Comparison of ENCODE assay signal across 18 cellular contexts in genomic region chr1:50917128-50917795, GRCh38. TPM values are rescaled to one million over a fixed set of nuclear protein-coding genes. Genes with fewer than 3 reads are reported as not detected.
DNase-seq lines count a peak whose midpoint lies in the region; ATAC-seq and TF ChIP-seq lines count a peak whose summit lies in the region.
"Had no signal": no experiment of that assay in that cellular context is flagged by ENCODE, and none has a peak within 500 bp of the region (broad histone marks: within the 10 kb centered on the region; RNA-seq: fewer than 3 reads in every experiment).

No MANE protein-coding gene starts in this region.

- no peaks in the 10 kb centered on the region for H3K9me2 ChIP-seq in SU-DHL-6 (replicated peaks; ENCODE audit: insufficient read depth, low read length)

- TF ChIP-seq CTCF in SU-DHL-6 (IDR thresholded peaks at IDR 0.05; ENCODE audit: insufficient read depth, low read length, poor library complexity, severe bottlenecking): no peak

- H3K9me3 ChIP-seq in CD4-positive, CD25-positive, alpha-beta regulatory T cell (ENCODE audit: control insufficient read depth in 2 of 2, low read length in 2 of 2): no peaks in the 10 kb centered on the region
- 0 out of 2 replicates have a peak, but pooled peaks cover 6% of the 10 kb centered on the region for H3K9me3 ChIP-seq in SU-DHL-6 (ENCODE audit: insufficient read depth, low read length)
- H3K9me3 ChIP-seq: Peyer's patch had no signal

- no peaks in the 10 kb centered on the region for H3K27me3 Mint-ChIP-seq in CD4-positive, CD25-positive, alpha-beta regulatory T cell

- DNase-seq in CD4-positive, CD25-positive, alpha-beta regulatory T cell: no peak
- DNase-seq in OCI-M1 (lab: John Stamatoyannopoulos, UW): no peak
- no peak for DNase-seq in stimulated activated CD4-positive, alpha-beta T cell treated with anti-CD3 and anti-CD28 coated beads, Interleukin-2, amount 100 ng/mL, for 48 hours
- DNase-seq in C1 segment of cervical spinal cord (lab: John Stamatoyannopoulos, UW): no peak
- no peak for DNase-seq in superior temporal gyrus (ENCODE audit: extremely low spot score)
- DNase-seq: activated effector memory CD4-positive, alpha-beta T cell treated with Interleukin-2 at 50 U/mL for 16 hours; DMS 273 treated with DMSO at 0.1 percent for 48 hours; erythroblast; mammary epithelial cell; NCI-H1436 treated with DMSO at 0.1 percent for 48 hours; Peyer's patch; stimulated activated CD4-positive, alpha-beta T cell treated with anti-CD3 and anti-CD28 coated beads, Interleukin-1b, Interleukin-23, amount 100 ng/mL, for 48 hours; WERI-Rb-1 had no signal

- H3K27ac ChIP-seq in CD4-positive, CD25-positive, alpha-beta regulatory T cell (ENCODE audit: insufficient read depth, low read length, poor library complexity, severe bottlenecking): no peak overlapping the region
- H3K27ac ChIP-seq in SU-DHL-6 (ENCODE audit: low read depth, low read length): no peak overlapping the region
- H3K27ac ChIP-seq: coronary artery, KMS-11, Peyer's patch, WERI-Rb-1 had no signal

- peaks cover 23 to 39% (median 28%) of the 10 kb centered on the region in 4 donors for H3K4me1 Mint-ChIP-seq in CD4-positive, CD25-positive, alpha-beta regulatory T cell

- H3K4me3 Mint-ChIP-seq in CD4-positive, CD25-positive, alpha-beta regulatory T cell: no peak overlapping the region

- H2AFZ ChIP-seq in SU-DHL-6 (ENCODE audit: low read depth, low read length, severe bottlenecking): no peak overlapping the region

- no peak overlapping the region for H3K4me3 ChIP-seq in CD4-positive, CD25-positive, alpha-beta regulatory T cell (ENCODE audit: low read depth, low read length)
- no peak overlapping the region for H3K4me3 ChIP-seq in SU-DHL-6 (ENCODE audit: insufficient read depth, low read length, poor library complexity, severe bottlenecking)
- H3K4me3 ChIP-seq: coronary artery, Peyer's patch had no signal

- ATAC-seq in CD4-positive, CD25-positive, alpha-beta regulatory T cell (ENCODE audit: low read depth in 2 of 2): no peak
- ATAC-seq in GM18519 (IDR thresholded peaks at IDR 0.05; ENCODE audit: low FRiP score, unreplicated experiment) (peak; percentile 70), HG02870 (IDR thresholded peaks at IDR 0.05; ENCODE audit: unreplicated experiment) (peak; percentile 74)

- H3K9me3 Mint-ChIP-seq in CD4-positive, CD25-positive, alpha-beta regulatory T cell: peaks cover 0 to 1% (median 0%) of the 10 kb centered on the region in 7 donors

- H3K36me3 Mint-ChIP-seq in CD4-positive, CD25-positive, alpha-beta regulatory T cell: peaks cover 3% of the 10 kb centered on the region

- H3K36me3 ChIP-seq in CD4-positive, CD25-positive, alpha-beta regulatory T cell (ENCODE audit: control insufficient read depth, insufficient read depth, low read length): no peaks in the 10 kb centered on the region
- H3K36me3 ChIP-seq in SU-DHL-6 (ENCODE audit: low read length): peaks cover 8% of the 10 kb centered on the region; the same call in 1 of the 2 replicates
- H3K36me3 ChIP-seq: Peyer's patch, WERI-Rb-1 had no signal

- no peaks in the 10 kb centered on the region for H3K27me3 ChIP-seq in CD4-positive, CD25-positive, alpha-beta regulatory T cell (ENCODE audit: control insufficient read depth, insufficient read depth, low read length)
- H3K27me3 ChIP-seq in SU-DHL-6 (ENCODE audit: low read length): no peaks in the 10 kb centered on the region
- H3K27me3 ChIP-seq: Peyer's patch had no signal

- H3F3A ChIP-seq in SU-DHL-6 (ENCODE audit: insufficient read depth): no peaks in the 10 kb centered on the region

- H3K9ac ChIP-seq in SU-DHL-6 (ENCODE audit: low read length): no peak overlapping the region
- H3K9ac ChIP-seq: KMS-11 had no signal

- H3K79me2 ChIP-seq in SU-DHL-6 (ENCODE audit: insufficient read depth, low read length): peaks cover 94% of the 10 kb centered on the region

- H4K20me1 ChIP-seq in SU-DHL-6 (ENCODE audit: low read depth, low read length): no peaks in the 10 kb centered on the region

- H3K27ac Mint-ChIP-seq in CD4-positive, CD25-positive, alpha-beta regulatory T cell: peak overlapping the region in 2 of 3 donors; percentile 4 to 9

- H3K4me1 ChIP-seq in CD4-positive, CD25-positive, alpha-beta regulatory T cell (ENCODE audit: control insufficient read depth, insufficient read depth, low read length, poor library complexity, severe bottlenecking): no peaks in the 10 kb centered on the region
- H3K4me1 ChIP-seq: Peyer's patch had no signal

- peak overlapping the region; percentile 23 for H3K4me2 ChIP-seq in SU-DHL-6 (ENCODE audit: low read depth, low read length, poor library complexity, severe bottlenecking)
- H3K4me2 ChIP-seq: KMS-11 had no signal

RNA-seq across cellular contexts. Expression of gene FAF1, which starts 42.8 kb away (rescaled TPM):
- total RNA-seq in CD4-positive, CD25-positive, alpha-beta regulatory T cell: 56.6 TPM
- 10 to 100 TPM; 28.9 to 58.2 (median 42.9) TPM for polyA plus RNA-seq in CD4-positive, CD25-positive, alpha-beta regulatory T cell

RNA-seq across cellular contexts. Expression of gene CDKN2C, which starts 52.8 kb away (rescaled TPM):
- total RNA-seq in CD4-positive, CD25-positive, alpha-beta regulatory T cell: 12.6 TPM
- polyA plus RNA-seq in CD4-positive, CD25-positive, alpha-beta regulatory T cell: 10 to 100 TPM; 11.8 to 26.2 (median 20.6) TPM

Comparison
In these comparisons a context has a peak if more than half of its experiments do, and no peak if none do; other contexts are left out.
1. ATAC-seq: peak in GM18519 (single experiment) and HG02870 (single experiment); none in CD4-positive, CD25-positive, alpha-beta regulatory T cell (0 of 2).